Comparison of ENCODE assay signal across 20 cellular contexts in genomic region chr9:117839862-117840261, GRCh38.
"Had no signal": no experiment of that assay in that cellular context is flagged by ENCODE, and none has a peak within 500 bp of the region (broad histone marks: within the 10 kb centered on the region; RNA-seq: fewer than 3 reads in every experiment).

No MANE protein-coding gene starts in this region.

- H3K9me3 ChIP-seq: heart right ventricle, mucosa of descending colon, ovary, right atrium auricular region, sigmoid colon, tibial artery, upper lobe of right lung had no signal

- H3K4me1 ChIP-seq: heart right ventricle, neural progenitor cell, right atrium auricular region, sigmoid colon, tibial artery, upper lobe of right lung had no signal

- H3K27ac ChIP-seq: dorsolateral prefrontal cortex, heart right ventricle, neural progenitor cell, ovary, right atrium auricular region, sigmoid colon, skin epidermis, tibial artery, upper lobe of right lung had no signal

- ATAC-seq: esophagus mucosa; heart right ventricle; mucosa of descending colon; naive thymus-derived CD8-positive, alpha-beta T cell; upper lobe of right lung had no signal

- H3K36me3 ChIP-seq: heart right ventricle, neural progenitor cell, ovary, right atrium auricular region, sigmoid colon, tibial artery, upper lobe of right lung had no signal

- H3K27me3 ChIP-seq: dorsolateral prefrontal cortex, neural progenitor cell, ovary, right atrium auricular region, sigmoid colon, tibial artery, upper lobe of right lung had no signal

- DNase-seq: cortex of kidney; dorsolateral prefrontal cortex; effector CD8-positive, alpha-beta T cell; heart right ventricle; hypothalamus; kidney glomerular epithelial cell; mammary epithelial cell; mucosa of descending colon; naive thymus-derived CD8-positive, alpha-beta T cell; nucleus accumbens; ovary; sigmoid colon; stimulated activated CD4-positive, alpha-beta T cell treated with anti-CD3 and anti-CD28 coated beads, Interleukin-2, amount 100 ng/mL, for 24 hours; stimulated activated naive CD4-positive, alpha-beta T cell treated with Interleukin-2 at 50 U/mL for 16 hours; tibial artery; upper lobe of right lung had no signal

- H3K4me3 ChIP-seq: dorsolateral prefrontal cortex, heart right ventricle, mucosa of descending colon, neural progenitor cell, ovary, right atrium auricular region, sigmoid colon, skin epidermis, tibial artery, upper lobe of right lung had no signal
